In genomic region chr14:54889919-54890318, GRCh38 we compare ENCODE assay signal across 1 cellular context.
TF ChIP-seq lines count a peak whose summit lies in the region.

No MANE protein-coding gene starts in this region.

TF ChIP-seq in WTC11, 78 proteins besides CTCF, POLR2A, EP300 and RAD21 (continued from another document):
- TF ChIP-seq, protein P1, sequence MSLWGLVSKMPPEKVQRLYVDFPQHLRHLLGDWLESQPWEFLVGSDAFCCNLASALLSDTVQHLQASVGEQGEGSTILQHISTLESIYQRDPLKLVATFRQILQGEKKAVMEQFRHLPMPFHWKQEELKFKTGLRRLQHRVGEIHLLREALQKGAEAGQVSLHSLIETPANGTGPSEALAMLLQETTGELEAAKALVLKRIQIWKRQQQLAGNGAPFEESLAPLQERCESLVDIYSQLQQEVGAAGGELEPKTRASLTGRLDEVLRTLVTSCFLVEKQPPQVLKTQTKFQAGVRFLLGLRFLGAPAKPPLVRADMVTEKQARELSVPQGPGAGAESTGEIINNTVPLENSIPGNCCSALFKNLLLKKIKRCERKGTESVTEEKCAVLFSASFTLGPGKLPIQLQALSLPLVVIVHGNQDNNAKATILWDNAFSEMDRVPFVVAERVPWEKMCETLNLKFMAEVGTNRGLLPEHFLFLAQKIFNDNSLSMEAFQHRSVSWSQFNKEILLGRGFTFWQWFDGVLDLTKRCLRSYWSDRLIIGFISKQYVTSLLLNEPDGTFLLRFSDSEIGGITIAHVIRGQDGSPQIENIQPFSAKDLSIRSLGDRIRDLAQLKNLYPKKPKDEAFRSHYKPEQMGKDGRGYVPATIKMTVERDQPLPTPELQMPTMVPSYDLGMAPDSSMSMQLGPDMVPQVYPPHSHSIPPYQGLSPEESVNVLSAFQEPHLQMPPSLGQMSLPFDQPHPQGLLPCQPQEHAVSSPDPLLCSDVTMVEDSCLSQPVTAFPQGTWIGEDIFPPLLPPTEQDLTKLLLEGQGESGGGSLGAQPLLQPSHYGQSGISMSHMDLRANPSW (CRISPR knock-in tag; conservative IDR thresholded peaks at IDR 0.05; ENCODE audit: low read depth) = no peak
- TF ChIP-seq ZNF671 (CRISPR knock-in tag; IDR thresholded peaks at IDR 0.05) (no peak), TEAD1 (CRISPR knock-in tag; IDR thresholded peaks at IDR 0.05) (no peak), ATF6 (CRISPR knock-in tag; IDR thresholded peaks at IDR 0.05) (no peak)
- TF ChIP-seq, protein P2, sequence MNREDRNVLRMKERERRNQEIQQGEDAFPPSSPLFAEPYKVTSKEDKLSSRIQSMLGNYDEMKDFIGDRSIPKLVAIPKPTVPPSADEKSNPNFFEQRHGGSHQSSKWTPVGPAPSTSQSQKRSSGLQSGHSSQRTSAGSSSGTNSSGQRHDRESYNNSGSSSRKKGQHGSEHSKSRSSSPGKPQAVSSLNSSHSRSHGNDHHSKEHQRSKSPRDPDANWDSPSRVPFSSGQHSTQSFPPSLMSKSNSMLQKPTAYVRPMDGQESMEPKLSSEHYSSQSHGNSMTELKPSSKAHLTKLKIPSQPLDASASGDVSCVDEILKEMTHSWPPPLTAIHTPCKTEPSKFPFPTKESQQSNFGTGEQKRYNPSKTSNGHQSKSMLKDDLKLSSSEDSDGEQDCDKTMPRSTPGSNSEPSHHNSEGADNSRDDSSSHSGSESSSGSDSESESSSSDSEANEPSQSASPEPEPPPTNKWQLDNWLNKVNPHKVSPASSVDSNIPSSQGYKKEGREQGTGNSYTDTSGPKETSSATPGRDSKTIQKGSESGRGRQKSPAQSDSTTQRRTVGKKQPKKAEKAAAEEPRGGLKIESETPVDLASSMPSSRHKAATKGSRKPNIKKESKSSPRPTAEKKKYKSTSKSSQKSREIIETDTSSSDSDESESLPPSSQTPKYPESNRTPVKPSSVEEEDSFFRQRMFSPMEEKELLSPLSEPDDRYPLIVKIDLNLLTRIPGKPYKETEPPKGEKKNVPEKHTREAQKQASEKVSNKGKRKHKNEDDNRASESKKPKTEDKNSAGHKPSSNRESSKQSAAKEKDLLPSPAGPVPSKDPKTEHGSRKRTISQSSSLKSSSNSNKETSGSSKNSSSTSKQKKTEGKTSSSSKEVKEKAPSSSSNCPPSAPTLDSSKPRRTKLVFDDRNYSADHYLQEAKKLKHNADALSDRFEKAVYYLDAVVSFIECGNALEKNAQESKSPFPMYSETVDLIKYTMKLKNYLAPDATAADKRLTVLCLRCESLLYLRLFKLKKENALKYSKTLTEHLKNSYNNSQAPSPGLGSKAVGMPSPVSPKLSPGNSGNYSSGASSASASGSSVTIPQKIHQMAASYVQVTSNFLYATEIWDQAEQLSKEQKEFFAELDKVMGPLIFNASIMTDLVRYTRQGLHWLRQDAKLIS (CRISPR knock-in tag; IDR thresholded peaks at IDR 0.05; ENCODE audit: borderline replicate concordance) = no peak
TF ChIP-seq in WTC11: peak in this region for 0.
